In the genomic region with DNA sequence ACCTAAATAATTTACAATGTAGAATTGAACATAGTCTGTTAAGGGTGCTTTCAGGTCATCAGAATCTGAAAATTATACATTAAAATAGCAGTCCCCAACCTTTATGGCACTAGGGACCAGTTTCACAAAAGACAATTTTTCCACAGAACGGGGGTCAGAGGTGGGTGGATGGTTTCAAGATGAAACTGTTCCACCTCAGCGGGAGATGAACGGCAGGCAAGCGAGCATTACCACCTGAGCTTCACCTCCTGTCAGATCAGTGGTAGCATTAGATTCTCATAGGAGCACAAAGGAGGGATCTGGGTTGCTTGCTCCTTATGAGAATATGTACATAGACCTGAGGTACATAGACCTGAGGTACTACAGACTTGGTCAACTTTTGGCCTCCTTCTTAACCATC, we compare ENCODE assay signal across 15 cellular contexts. TPM values are rescaled to one million over a fixed set of nuclear protein-coding genes. Genes with fewer than 3 reads are reported as not detected.
A peak's percentile ranks its signal among the peaks of the same experiment; 100 is the strongest.
DNase-seq lines count a peak whose midpoint lies in the region; ATAC-seq and TF ChIP-seq lines count a peak whose summit lies in the region.
"Had no signal": no experiment of that assay in that cellular context is flagged by ENCODE, and none has a peak within 500 bp of the region (broad histone marks: within the 10 kb centered on the region; RNA-seq: fewer than 3 reads in every experiment).

No MANE protein-coding gene starts in this region.

- H3K27ac Mint-ChIP-seq in activated naive CD4-positive, alpha-beta T cell treated with anti-CD3 and anti-CD28 coated beads, Interleukin-2, amount 50 U/mL, for 24 hours = no peak overlapping the region
- H3K27ac Mint-ChIP-seq in T-helper 17 cell = no peak overlapping the region
- H3K27ac Mint-ChIP-seq: brain had no signal

- H3K79me1 ChIP-seq in trophoblast cell (ENCODE audit: low read length) = no peaks in the 10 kb centered on the region

- no peak overlapping the region for H3K4me3 ChIP-seq in OCI-LY7 (ENCODE audit: low read depth, low read length, poor library complexity, severe bottlenecking)
- H3K4me3 ChIP-seq in trophoblast cell (ENCODE audit: low read depth, low read length) = no peak overlapping the region
- H3K4me3 ChIP-seq: heart right ventricle, lower lobe of right lung, SJCRH30, transverse colon had no signal

- no peak overlapping the region for H2BK5ac ChIP-seq in trophoblast cell (ENCODE audit: low read depth, low read length, poor library complexity)

- BruUV-seq in OCI-LY7 (replicated peaks; lab: Mats Ljungman, UMichigan) = no TSS peak

- no peak overlapping the region for H2AK5ac ChIP-seq in trophoblast cell (ENCODE audit: low read length)

- no peak overlapping the region for H4K8ac ChIP-seq in trophoblast cell (ENCODE audit: low read depth, low read length)

- no peak overlapping the region for H3K23ac ChIP-seq in trophoblast cell (ENCODE audit: low read length)

- H3K18ac ChIP-seq in trophoblast cell (ENCODE audit: low read length) = no peak overlapping the region

- H3K4me1 ChIP-seq in OCI-LY7 (ENCODE audit: insufficient read depth, low read length, poor library complexity, severe bottlenecking) (no peaks in the 10 kb centered on the region), trophoblast cell (ENCODE audit: control insufficient read depth in 1 of 2, insufficient read depth in 2 of 2, low read length in 2 of 2) (no peaks in the 10 kb centered on the region)
- H3K4me1 ChIP-seq: lower lobe of right lung, SJCRH30, transverse colon had no signal

- H3K9me3 Mint-ChIP-seq in activated naive CD4-positive, alpha-beta T cell treated with anti-CD3 and anti-CD28 coated beads, Interleukin-2, amount 50 U/mL, for 24 hours = no peaks in the 10 kb centered on the region

- no peak overlapping the region for H2AFZ ChIP-seq in OCI-LY7 (ENCODE audit: low read length)
- no peak overlapping the region for H2AFZ ChIP-seq in trophoblast cell (ENCODE audit: insufficient read depth, low read length, poor library complexity)

- CTCF ChIA-PET in OCI-LY7 (lab: Charles Lee; ENCODE audit: unreplicated experiment) = no interaction called here

- H3K4me2 ChIP-seq in OCI-LY7 (ENCODE audit: low read length) (no peak overlapping the region), trophoblast cell (ENCODE audit: low read length) (no peak overlapping the region)

- no peak overlapping the region for H3K14ac ChIP-seq in trophoblast cell (ENCODE audit: low read length)

- H3K4me3 Mint-ChIP-seq in activated naive CD4-positive, alpha-beta T cell treated with anti-CD3 and anti-CD28 coated beads, Interleukin-2, amount 50 U/mL, for 24 hours = peak overlapping the region; percentile 4
- no peak overlapping the region for H3K4me3 Mint-ChIP-seq in T-helper 17 cell
- H3K4me3 Mint-ChIP-seq: brain had no signal

- H4K20me1 ChIP-seq in OCI-LY7 (ENCODE audit: insufficient read depth, low read length) = no peaks in the 10 kb centered on the region

- no peaks in the 10 kb centered on the region for H3K9me3 ChIP-seq in T-helper 17 cell (ENCODE audit: control insufficient read depth, low read length, poor library complexity, severe bottlenecking)
- no peaks in the 10 kb centered on the region for H3K9me3 ChIP-seq in OCI-LY7 (ENCODE audit: low read length)
- H3K9me3 ChIP-seq in trophoblast cell (ENCODE audit: insufficient read depth, low read depth, low read length) = no peaks in the 10 kb centered on the region
- H3K9me3 ChIP-seq: heart right ventricle, lower lobe of right lung, SJCRH30, transverse colon had no signal

- ATAC-seq in HG02678 (IDR thresholded peaks at IDR 0.05; ENCODE audit: unreplicated experiment) (peak; percentile 70), T-helper 17 cell (no peak)
- ATAC-seq: heart right ventricle, lower lobe of right lung had no signal

- no peak overlapping the region for H4K91ac ChIP-seq in trophoblast cell (ENCODE audit: low read depth, low read length)

- no peak overlapping the region for H4K12ac ChIP-seq in trophoblast cell (ENCODE audit: low read depth, low read length)

- no peak overlapping the region for H2BK12ac ChIP-seq in trophoblast cell (ENCODE audit: low read length)

- no peak overlapping the region for H2BK120ac ChIP-seq in trophoblast cell (ENCODE audit: insufficient read depth, low read length, poor library complexity)

- H3K9ac ChIP-seq in trophoblast cell (ENCODE audit: low read length) = no peak overlapping the region

- H3K27me3 ChIP-seq in trophoblast cell (ENCODE audit: insufficient read depth, low read length) = no peaks in the 10 kb centered on the region
- H3K27me3 ChIP-seq: heart right ventricle, SJCRH30, transverse colon had no signal

- POLR2A ChIA-PET in OCI-LY7 (lab: Charles Lee) = no interaction called here

- intact Hi-C loops in OCI-LY7 (cut with micrococcal nuclease; ENCODE audit: unreplicated experiment) = no loop called here

- H3K36me3 Mint-ChIP-seq in activated naive CD4-positive, alpha-beta T cell treated with anti-CD3 and anti-CD28 coated beads, Interleukin-2, amount 50 U/mL, for 24 hours = peaks cover 12% of the 10 kb centered on the region
- no peaks in the 10 kb centered on the region for H3K36me3 Mint-ChIP-seq in T-helper 17 cell (ENCODE audit: low read depth)

- H3K79me2 ChIP-seq in OCI-LY7 (ENCODE audit: insufficient read depth, low read depth, low read length) = peaks cover 42% of the 10 kb centered on the region
- H3K79me2 ChIP-seq in trophoblast cell (ENCODE audit: control insufficient read depth, insufficient read depth, low read length, poor library complexity) = no peaks in the 10 kb centered on the region

- H3K4ac ChIP-seq in trophoblast cell (ENCODE audit: low read depth, low read length) = no peak overlapping the region

- TF ChIP-seq CTCF in OCI-LY7 (conservative IDR thresholded peaks at IDR 0.05; ENCODE audit: low read length) = no peak

- WGBS in trophoblast cell (ENCODE audit: extremely low coverage, insufficient coverage, insufficient read length) = no CpG with 5 or more reads among the region's 4 CpGs

- H3K9me2 ChIP-seq in OCI-LY7 (ENCODE audit: insufficient read depth, low read length) = no peaks in the 10 kb centered on the region

- peaks cover 28% of the 10 kb centered on the region for H3K4me1 Mint-ChIP-seq in activated naive CD4-positive, alpha-beta T cell treated with anti-CD3 and anti-CD28 coated beads, Interleukin-2, amount 50 U/mL, for 24 hours
- peaks cover 24% of the 10 kb centered on the region for H3K4me1 Mint-ChIP-seq in T-helper 17 cell
- H3K4me1 Mint-ChIP-seq: brain had no signal

- no peaks in the 10 kb centered on the region for H3K27me3 Mint-ChIP-seq in activated naive CD4-positive, alpha-beta T cell treated with anti-CD3 and anti-CD28 coated beads, Interleukin-2, amount 50 U/mL, for 24 hours
- no peaks in the 10 kb centered on the region for H3K27me3 Mint-ChIP-seq in T-helper 17 cell
- H3K27me3 Mint-ChIP-seq: brain had no signal

- H3K27ac ChIP-seq in OCI-LY7 (ENCODE audit: low read depth, low read length, poor library complexity, severe bottlenecking) (no peak overlapping the region), trophoblast cell (ENCODE audit: low read depth, low read length) (no peak overlapping the region)
- H3K27ac ChIP-seq: heart right ventricle, lower lobe of right lung, SJCRH30, transverse colon had no signal

- DNase-seq in stimulated activated naive CD4-positive, alpha-beta T cell treated with Interleukin-2 at 50 U/mL for 16 hours (lab: John Stamatoyannopoulos, UW) = peak; percentile 4
- no peak for DNase-seq in stimulated activated naive CD4-positive, alpha-beta T cell (lab: John Stamatoyannopoulos, UW)
- DNase-seq in T-helper 17 cell (no peak), OCI-LY7 (ENCODE audit: low spot score) (no peak), trophoblast cell (no peak), DMS153 (lab: John Stamatoyannopoulos, UW) (no peak)
- DNase-seq: activated CD4-positive, CD25-positive, alpha-beta regulatory T cell treated with anti-CD3 and anti-CD28 coated beads, Interleukin-2, amount 50 U/mL, for 72 hours; heart right ventricle; IMR-90; lower lobe of right lung; SJCRH30; transverse colon had no signal

- H3K36me3 ChIP-seq in OCI-LY7 (ENCODE audit: insufficient read depth, low read length) = peaks cover 10% of the 10 kb centered on the region; the same call in 1 of the 2 replicates
- H3K36me3 ChIP-seq in trophoblast cell (ENCODE audit: control insufficient read depth in 1 of 2, insufficient read depth in 2 of 2, low read length in 2 of 2) = no peaks in the 10 kb centered on the region
- H3K36me3 ChIP-seq: heart right ventricle, lower lobe of right lung, SJCRH30, transverse colon had no signal

RNA-seq across cellular contexts. Expression of gene LRBA, which starts 29.0 kb away (rescaled TPM):
- 10 to 100 TPM; 76.3 to 86.9 TPM for total RNA-seq in T-helper 17 cell
- total RNA-seq in OCI-LY7 (2014; rRNA removed; shearing (Covaris generic)) = 48.9 and 60.4 TPM in 2 replicates
- 63.2 and 66.7 TPM in 2 replicates for total RNA-seq in OCI-LY7 (2022)
- polyA plus RNA-seq in trophoblast cell (2013) = 12.4 and 12.6 TPM in 2 replicates
